In genomic region chr22:19620742-19621371, GRCh38 we compare ENCODE assay signal across 15 cellular contexts.
A peak's percentile ranks its signal among the peaks of the same experiment; 100 is the strongest.
DNase-seq lines count a peak whose midpoint lies in the region; ATAC-seq and TF ChIP-seq lines count a peak whose summit lies in the region.
"Had no signal": no experiment of that assay in that cellular context is flagged by ENCODE, and none has a peak within 500 bp of the region (broad histone marks: within the 10 kb centered on the region; RNA-seq: fewer than 3 reads in every experiment).

No MANE protein-coding gene starts in this region.

- peak overlapping the region; percentile 97 for H3K4me2 ChIP-seq in DOHH2 (ENCODE audit: low read length)
- peak overlapping the region; percentile 83 for H3K4me2 ChIP-seq in OCI-LY3 (ENCODE audit: low read length)

- H2AFZ ChIP-seq in OCI-LY3 (ENCODE audit: low read depth, low read length) = no peak overlapping the region

- 0 out of 2 replicates have a peak, but pooled peaks cover 2% of the 10 kb centered on the region for H3K27me3 ChIP-seq in DOHH2 (ENCODE audit: control insufficient read depth, low read length)
- H3K27me3 ChIP-seq in OCI-LY3 (ENCODE audit: low read depth, low read length) = peaks cover 17% of the 10 kb centered on the region
- H3K27me3 ChIP-seq: pancreas, testis had no signal

- CTCF ChIA-PET in activated CD8-positive, alpha-beta T cell treated with anti-CD3 and anti-CD28 coated beads, Interleukin-2, amount 10 ng/mL, durations not matched to agents 7 days and 5 days (lab: Charles Lee) = interaction anchor here (1.9 kb wide), 1 partner anchor 9 kb away, joined by 7 read pairs; no protein-coding TSS in a partner anchor

- POLR2A ChIA-PET in activated CD8-positive, alpha-beta T cell treated with anti-CD3 and anti-CD28 coated beads, Interleukin-2, amount 10 ng/mL, durations not matched to agents 7 days and 5 days (lab: Charles Lee) = no interaction called here

- no peaks in the 10 kb centered on the region for H3K27me3 Mint-ChIP-seq in activated CD8-positive, alpha-beta T cell treated with anti-CD3 and anti-CD28 coated beads, Interleukin-2, amount 10 ng/mL, durations not matched to agents 7 days and 5 days (ENCODE audit: low read depth)

- H3K27ac ChIP-seq in DOHH2 (ENCODE audit: low read depth, low read length) (no peak overlapping the region), OCI-LY3 (ENCODE audit: low read length) (peak overlapping the region; percentile 92)
- H3K27ac ChIP-seq: pancreas, RWPE1, testis had no signal

- TF ChIP-seq CTCF in DOHH2 (IDR thresholded peaks at IDR 0.05; ENCODE audit: low read depth, low read length, poor library complexity, severe bottlenecking) (no peak), OCI-LY3 (IDR thresholded peaks at IDR 0.05; ENCODE audit: low read depth, low read length) (no peak), epithelial cell of esophagus (IDR thresholded peaks at IDR 0.05; ENCODE audit: insufficient read depth, low read depth, low read length, missing control alignments) (no peak)

- no peaks in the 10 kb centered on the region for H3K9me3 Mint-ChIP-seq in activated CD8-positive, alpha-beta T cell treated with anti-CD3 and anti-CD28 coated beads, Interleukin-2, amount 10 ng/mL, durations not matched to agents 7 days and 5 days (ENCODE audit: insufficient read depth)
- H3K9me3 Mint-ChIP-seq: T-helper 1 cell treated with Interleukin-12 subunit alpha and Interleukin-12 subunit beta and Interleukin-4 antibody, amounts not matched to agents 30 μg/mL and 1 μg/mL, for 36 hours had no signal

- no peaks in the 10 kb centered on the region for H3K79me2 ChIP-seq in DOHH2 (ENCODE audit: control insufficient read depth, low read length)
- no peaks in the 10 kb centered on the region for H3K79me2 ChIP-seq in OCI-LY3 (ENCODE audit: low read length)

- TF ChIP-seq POLR2A in GM18505 (IDR thresholded peaks at IDR 0.05; ENCODE audit: borderline replicate concordance, extremely low read depth, insufficient read depth, insufficient read length) = no peak

- H3F3A ChIP-seq in DOHH2 (ENCODE audit: control insufficient read depth, insufficient read depth) = peaks cover 7% of the 10 kb centered on the region; the same call in 1 of the 2 replicates

- H3K4me1 Mint-ChIP-seq in activated CD8-positive, alpha-beta T cell treated with anti-CD3 and anti-CD28 coated beads, Interleukin-2, amount 10 ng/mL, durations not matched to agents 7 days and 5 days (ENCODE audit: low read depth) = peaks cover 13% of the 10 kb centered on the region

- H3K9me2 ChIP-seq in DOHH2 (replicated peaks; ENCODE audit: control insufficient read depth, low read length) = no peaks in the 10 kb centered on the region

- ATAC-seq in activated CD8-positive, alpha-beta T cell treated with anti-CD3 and anti-CD28 coated beads, Interleukin-2, amount 10 ng/mL, durations not matched to agents 7 days and 5 days = no peak
- ATAC-seq in GM21423 (IDR thresholded peaks at IDR 0.05; ENCODE audit: unreplicated experiment) = no peak
- ATAC-seq in GM18505 (IDR thresholded peaks at IDR 0.05; ENCODE audit: unreplicated experiment) = no peak
- ATAC-seq: pancreas had no signal

- no peaks in the 10 kb centered on the region for H3K9me3 ChIP-seq in DOHH2 (ENCODE audit: control insufficient read depth, insufficient read depth, low read length)
- H3K9me3 ChIP-seq in OCI-LY3 (ENCODE audit: insufficient read depth, low read length) = no peaks in the 10 kb centered on the region
- H3K9me3 ChIP-seq: pancreas, testis had no signal

- peaks cover 55% of the 10 kb centered on the region for H3K4me1 ChIP-seq in DOHH2 (ENCODE audit: control insufficient read depth, low read length)
- peaks cover 76% of the 10 kb centered on the region for H3K4me1 ChIP-seq in OCI-LY3 (ENCODE audit: low read length)
- H3K4me1 ChIP-seq: pancreas had no signal

- no peaks in the 10 kb centered on the region for H3K36me3 Mint-ChIP-seq in activated CD8-positive, alpha-beta T cell treated with anti-CD3 and anti-CD28 coated beads, Interleukin-2, amount 10 ng/mL, durations not matched to agents 7 days and 5 days (ENCODE audit: low read depth)

- peak; percentile 18 for DNase-seq in epithelial cell of esophagus (ENCODE audit: low read depth)
- DNase-seq in pons (ENCODE audit: low spot score) = peak; percentile 22
- no peak for DNase-seq in hepatic stellate cell (ENCODE audit: low spot score)
- no peak for DNase-seq in activated CD8-positive, alpha-beta T cell treated with anti-CD3 and anti-CD28 coated beads, Interleukin-2, amount 10 ng/mL, durations not matched to agents 7 days and 5 days
- DNase-seq: activated CD4-positive, alpha-beta T cell treated with anti-CD3 and anti-CD28 coated beads for 1 hour; activated T-cell treated with anti-CD3 and anti-CD28 coated beads, Interleukin-2, amount 50 U/mL, for 1 hour; NCI-H1930; pancreas; testis had no signal

- H3K4me3 Mint-ChIP-seq in activated CD8-positive, alpha-beta T cell treated with anti-CD3 and anti-CD28 coated beads, Interleukin-2, amount 10 ng/mL, durations not matched to agents 7 days and 5 days = no peak overlapping the region
- H3K4me3 Mint-ChIP-seq: T-helper 1 cell treated with Interleukin-12 subunit alpha and Interleukin-12 subunit beta and Interleukin-4 antibody, amounts not matched to agents 30 μg/mL and 1 μg/mL, for 36 hours had no signal

- peak overlapping the region; percentile 48; the same call in 1 of the 2 replicates for H3K9ac ChIP-seq in OCI-LY3 (ENCODE audit: low read length)

- peak overlapping the region; percentile 66; the same call in 1 of the 2 replicates for H3K4me3 ChIP-seq in DOHH2 (ENCODE audit: low read length)
- H3K4me3 ChIP-seq in OCI-LY3 (ENCODE audit: low read length) = peak overlapping the region; percentile 68
- H3K4me3 ChIP-seq in epithelial cell of esophagus (ENCODE audit: low read length) = no peak overlapping the region
- H3K4me3 ChIP-seq: pancreas, testis had no signal

- H3K36me3 ChIP-seq in DOHH2 (ENCODE audit: control insufficient read depth, low read length) = no peaks in the 10 kb centered on the region
- no peaks in the 10 kb centered on the region for H3K36me3 ChIP-seq in OCI-LY3 (replicated peaks; ENCODE audit: low read depth, low read length)
- H3K36me3 ChIP-seq: pancreas had no signal

- H4K20me1 ChIP-seq in DOHH2 (ENCODE audit: control insufficient read depth, insufficient read depth, low read depth, low read length) (no peaks in the 10 kb centered on the region), OCI-LY3 (ENCODE audit: insufficient read depth, low read length) (no peaks in the 10 kb centered on the region)

- no peak overlapping the region for H3K27ac Mint-ChIP-seq in activated CD8-positive, alpha-beta T cell treated with anti-CD3 and anti-CD28 coated beads, Interleukin-2, amount 10 ng/mL, durations not matched to agents 7 days and 5 days
- H3K27ac Mint-ChIP-seq: T-helper 1 cell treated with Interleukin-12 subunit alpha and Interleukin-12 subunit beta and Interleukin-4 antibody, amounts not matched to agents 30 μg/mL and 1 μg/mL, for 36 hours had no signal

Comparison
In these comparisons a context has a peak if more than half of its experiments do, and no peak if none do; other contexts are left out.
1. DNase-seq: peak in epithelial cell of esophagus (single experiment) and pons (single experiment); none in hepatic stellate cell (single experiment) and activated CD8-positive, alpha-beta T cell treated with anti-CD3 and anti-CD28 coated beads, Interleukin-2, amount 10 ng/mL, durations not matched to agents 7 days and 5 days (single experiment).